1 cellular context compared by ENCODE assay signal in the genomic region with DNA sequence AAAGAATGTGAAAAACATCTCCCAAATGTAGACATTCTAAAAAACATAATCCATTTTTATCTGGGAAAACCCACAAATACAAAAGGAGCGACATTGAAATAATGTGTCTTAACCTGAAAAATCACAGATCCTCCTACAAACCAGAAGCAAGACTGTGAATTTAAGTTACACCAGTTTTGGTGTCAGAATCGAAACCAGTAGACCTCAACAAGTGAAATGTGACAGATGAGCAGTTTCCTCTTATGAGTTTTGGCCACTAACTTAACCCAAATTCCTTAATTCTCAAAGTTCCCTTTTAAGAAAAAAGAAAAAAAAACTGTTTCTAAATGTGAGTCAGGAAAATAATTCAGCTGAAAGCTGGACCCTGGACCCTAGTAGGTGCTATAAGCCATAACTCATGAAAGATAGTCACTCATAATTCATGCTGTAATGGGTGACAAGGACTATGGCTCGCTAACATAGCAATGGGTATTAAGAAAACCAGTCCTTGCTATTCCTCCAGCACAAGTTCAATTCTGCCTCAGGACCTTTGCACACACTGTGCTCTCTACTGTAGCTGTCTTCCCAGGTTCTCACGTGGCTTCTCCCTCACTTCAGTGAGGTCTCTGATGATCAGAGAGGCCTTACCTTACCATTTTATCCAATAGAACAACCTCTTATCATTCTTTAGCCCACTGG.
TF ChIP-seq lines count a peak whose summit lies in the region.

No MANE protein-coding gene starts in this region.

TF ChIP-seq in H1, 55 proteins besides CTCF, POLR2A, EP300 and RAD21:
- TF ChIP-seq JUND (IDR thresholded peaks at IDR 0.05; ENCODE audit: low read length): no peak
- TF ChIP-seq HDAC2 (IDR thresholded peaks at IDR 0.05; ENCODE audit: borderline replicate concordance in 1 of 2, low read depth in 2 of 2, low read length in 2 of 2): no peak
- no peak for TF ChIP-seq SP4 (IDR thresholded peaks at IDR 0.05; ENCODE audit: low read length)
- TF ChIP-seq, protein P1, sequence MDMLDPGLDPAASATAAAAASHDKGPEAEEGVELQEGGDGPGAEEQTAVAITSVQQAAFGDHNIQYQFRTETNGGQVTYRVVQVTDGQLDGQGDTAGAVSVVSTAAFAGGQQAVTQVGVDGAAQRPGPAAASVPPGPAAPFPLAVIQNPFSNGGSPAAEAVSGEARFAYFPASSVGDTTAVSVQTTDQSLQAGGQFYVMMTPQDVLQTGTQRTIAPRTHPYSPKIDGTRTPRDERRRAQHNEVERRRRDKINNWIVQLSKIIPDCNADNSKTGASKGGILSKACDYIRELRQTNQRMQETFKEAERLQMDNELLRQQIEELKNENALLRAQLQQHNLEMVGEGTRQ (IDR thresholded peaks at IDR 0.05; ENCODE audit: low read length): no peak
- TF ChIP-seq, protein P2, sequence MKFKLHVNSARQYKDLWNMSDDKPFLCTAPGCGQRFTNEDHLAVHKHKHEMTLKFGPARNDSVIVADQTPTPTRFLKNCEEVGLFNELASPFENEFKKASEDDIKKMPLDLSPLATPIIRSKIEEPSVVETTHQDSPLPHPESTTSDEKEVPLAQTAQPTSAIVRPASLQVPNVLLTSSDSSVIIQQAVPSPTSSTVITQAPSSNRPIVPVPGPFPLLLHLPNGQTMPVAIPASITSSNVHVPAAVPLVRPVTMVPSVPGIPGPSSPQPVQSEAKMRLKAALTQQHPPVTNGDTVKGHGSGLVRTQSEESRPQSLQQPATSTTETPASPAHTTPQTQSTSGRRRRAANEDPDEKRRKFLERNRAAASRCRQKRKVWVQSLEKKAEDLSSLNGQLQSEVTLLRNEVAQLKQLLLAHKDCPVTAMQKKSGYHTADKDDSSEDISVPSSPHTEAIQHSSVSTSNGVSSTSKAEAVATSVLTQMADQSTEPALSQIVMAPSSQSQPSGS (IDR thresholded peaks at IDR 0.05; ENCODE audit: low read length): no peak
- TF ChIP-seq SP2 (IDR thresholded peaks at IDR 0.05; ENCODE audit: low read length): no peak
- no peak for TF ChIP-seq SUZ12 (IDR thresholded peaks at IDR 0.05; ENCODE audit: low read length)
- TF ChIP-seq KDM1A (IDR thresholded peaks at IDR 0.05; ENCODE audit: borderline replicate concordance, low read length): peak; percentile 69; the same call in 1 of the 2 replicates
